Comparison of ENCODE assay signal across 8 cellular contexts in the genomic region with DNA sequence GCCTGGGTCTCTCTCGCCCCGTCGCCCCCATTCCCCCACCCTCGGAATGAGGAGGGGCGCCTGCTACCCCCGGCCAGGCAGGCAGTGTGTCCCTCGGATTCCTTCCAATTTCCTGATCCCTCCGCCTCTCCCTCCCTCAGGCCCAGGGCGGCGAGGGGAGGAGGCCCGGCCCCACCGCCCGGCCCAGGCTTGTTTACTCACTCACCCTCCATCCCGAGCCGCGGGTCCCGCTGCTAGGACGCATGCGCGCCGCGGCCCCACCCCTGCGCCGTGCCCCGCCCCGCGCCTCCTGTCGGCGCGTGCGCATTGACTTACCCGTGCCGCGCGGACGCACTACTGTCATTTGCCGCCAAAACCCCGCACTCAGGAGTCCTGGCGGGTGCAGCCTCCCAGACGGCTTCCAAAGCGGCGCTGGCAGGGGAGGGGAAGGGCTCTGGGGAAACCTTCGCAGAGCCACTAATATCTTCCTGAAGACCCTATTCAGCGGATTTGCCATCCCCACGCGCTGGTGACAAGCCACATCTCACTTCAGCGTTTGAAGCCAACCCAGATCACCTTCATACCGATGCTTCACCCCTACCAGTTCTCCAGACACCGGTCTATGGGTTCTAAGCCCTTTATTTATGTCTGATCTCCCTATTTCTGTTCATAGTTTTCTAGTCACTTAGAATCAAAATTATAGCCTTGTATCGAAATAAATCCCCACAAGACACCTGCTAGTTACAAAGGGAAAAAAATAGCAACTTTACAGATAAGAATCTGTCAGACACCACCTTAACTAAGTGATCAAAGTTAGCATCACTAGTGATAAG. TPM values are rescaled to one million over a fixed set of nuclear protein-coding genes. Genes with fewer than 3 reads are reported as not detected.
DNase-seq lines count a peak whose midpoint lies in the region; ATAC-seq, FAIRE-seq and TF ChIP-seq lines count a peak whose summit lies in the region.

EZH1 (minus strand) TSS at position 235 of the 812 bp plus-strand sequence. CDS start 16,099 bp downstream, outside the sequence.

- H3K79me2 ChIP-seq in OCI-LY7 (ENCODE audit: insufficient read depth, low read depth, low read length) (peaks cover 19% of the 10 kb centered on the region), endothelial cell of umbilical vein (ENCODE audit: control insufficient read depth, insufficient read depth, low read length) (peaks cover 3% of the 10 kb centered on the region)

- peak; percentile 90 for FAIRE-seq in endothelial cell of umbilical vein (lab: Jason Lieb, UNC)

- CTCF ChIA-PET in OCI-LY7 (lab: Charles Lee; ENCODE audit: unreplicated experiment): no interaction called here
- CTCF ChIA-PET in endothelial cell of umbilical vein (lab: Charles Lee): interaction anchor here (4.2 kb wide), 1 partner anchor 18 kb away, joined by 30 read pairs; no protein-coding TSS in a partner anchor

- H2AFZ ChIP-seq in OCI-LY7 (ENCODE audit: low read length): peak within 1 kb of the TSS; percentile 96
- H2AFZ ChIP-seq in endothelial cell of umbilical vein (ENCODE audit: low read depth, low read length): peak within 1 kb of the TSS; percentile 97

- H3K4me1 ChIP-seq in OCI-LY7 (ENCODE audit: insufficient read depth, low read length, poor library complexity, severe bottlenecking): peaks cover 25% of the 10 kb centered on the region
- peaks cover 10% of the 10 kb centered on the region for H3K4me1 ChIP-seq in endothelial cell of umbilical vein (ENCODE audit: control insufficient read depth, extremely low read depth, insufficient read depth, low read length)

- dilution Hi-C loops in endothelial cell of umbilical vein (cut with MboI; ENCODE audit: extremely low pct_ligation_motif_present, low sequenced_read_pairs): no loop called here

- H4K20me1 ChIP-seq in OCI-LY7 (ENCODE audit: insufficient read depth, low read length): no peaks in the 10 kb centered on the region
- no peaks in the 10 kb centered on the region for H4K20me1 ChIP-seq in endothelial cell of umbilical vein (replicated peaks; ENCODE audit: control insufficient read depth, extremely low read depth, insufficient read depth, low read length)

- POLR2A ChIA-PET in OCI-LY7 (lab: Charles Lee): no interaction called here
- POLR2A ChIA-PET in endothelial cell of umbilical vein (lab: Charles Lee): no interaction called here

- H3K4me2 ChIP-seq in OCI-LY7 (ENCODE audit: low read length) (peak within 1 kb of the TSS; percentile 83), endothelial cell of umbilical vein (ENCODE audit: insufficient read depth, low read length) (peak within 1 kb of the TSS; percentile 57)

- H3K9me1 ChIP-seq in endothelial cell of umbilical vein (replicated peaks; ENCODE audit: control insufficient read depth, extremely low read depth, insufficient read depth, low read length): no peaks in the 10 kb centered on the region

- H3K9ac ChIP-seq in endothelial cell of umbilical vein (replicated peaks; ENCODE audit: extremely low read depth, insufficient read depth, low read length): peak within 1 kb of the TSS; percentile 76

- peak; percentile 78 for ATAC-seq in GM21381 (IDR thresholded peaks at IDR 0.05; ENCODE audit: unreplicated experiment)

- H3K9me2 ChIP-seq in OCI-LY7 (ENCODE audit: insufficient read depth, low read length): no peaks in the 10 kb centered on the region

- peak within 1 kb of the TSS; percentile 69 for H3K27ac ChIP-seq in OCI-LY7 (ENCODE audit: low read depth, low read length, poor library complexity, severe bottlenecking)
- peak within 1 kb of the TSS; percentile 65 for H3K27ac ChIP-seq in endothelial cell of umbilical vein (ENCODE audit: insufficient read depth, low read depth, low read length)

- TF ChIP-seq CTCF in OCI-LY7 (conservative IDR thresholded peaks at IDR 0.05; ENCODE audit: low read length): no peak
- no peak for TF ChIP-seq CTCF in endothelial cell of umbilical vein (IDR thresholded peaks at IDR 0.05; ENCODE audit: extremely low read depth in 1 of 2, insufficient read depth in 1 of 2, low read depth in 1 of 2, low read length in 2 of 2)

- H3K27me3 ChIP-seq in endothelial cell of umbilical vein (ENCODE audit: control insufficient read depth in 2 of 2, insufficient read depth in 2 of 2, low read length in 2 of 2): no peaks in the 10 kb centered on the region

- no TSS peak for BruUV-seq in OCI-LY7 (replicated peaks; lab: Mats Ljungman, UMichigan)
- BruUV-seq in endothelial cell of umbilical vein (replicated peaks; lab: Mats Ljungman, UMichigan): no TSS peak

- intact Hi-C loops in OCI-LY7 (cut with micrococcal nuclease; ENCODE audit: unreplicated experiment) (no loop called here), endothelial cell of umbilical vein (cut with micrococcal nuclease) (loop anchor here (1.0 to 5.0 kb wide), 3 partner anchors 18 to 77 kb away; partner anchors contain the start of genes BECN1, CNTD1 and COA3)

- TF ChIP-seq POLR2A in endothelial cell of umbilical vein (IDR thresholded peaks at IDR 0.05; ENCODE audit: low read depth, low read length): peak; percentile 58

- H3K9me3 ChIP-seq in OCI-LY7 (ENCODE audit: low read length) (no peaks in the 10 kb centered on the region), endothelial cell of umbilical vein (replicated peaks; ENCODE audit: control insufficient read depth, insufficient read depth, low read length) (no peaks in the 10 kb centered on the region)

- H3K36me3 ChIP-seq in OCI-LY7 (ENCODE audit: insufficient read depth, low read length) (peaks cover 4% of the 10 kb centered on the region; the same call in 1 of the 2 replicates), endothelial cell of umbilical vein (ENCODE audit: control insufficient read depth in 2 of 2, extremely low read depth in 1 of 2, insufficient read depth in 2 of 2, low read length in 2 of 2) (no peaks in the 10 kb centered on the region)

- peak; percentile 92 for DNase-seq in COR-L47 (lab: John Stamatoyannopoulos, UW)
- peak; percentile 99 for DNase-seq in HuH-7 (ENCODE audit: low spot score)
- DNase-seq in OCI-LY7 (ENCODE audit: low spot score): peak; percentile 97
- peak; percentile 91 for DNase-seq in activated T-cell treated with anti-CD3 and anti-CD28 coated beads for 1 hour (ENCODE audit: low read depth)
- peak; percentile 96 for DNase-seq in endothelial cell of umbilical vein (ENCODE audit: low read depth, low spot score)
- DNase-seq in midbrain (lab: John Stamatoyannopoulos, UW): peak; percentile 87
- peak; percentile 89 to 91 for DNase-seq in stimulated activated CD8-positive, alpha-beta memory T cell treated with anti-CD3 and anti-CD28 coated beads, Interleukin-15, amount 100 ng/mL, for 48 hours (ENCODE audit: low read depth in 2 of 2)

- H3K4me3 ChIP-seq in OCI-LY7 (ENCODE audit: low read depth, low read length, poor library complexity, severe bottlenecking) (peak within 1 kb of the TSS; percentile 75), endothelial cell of umbilical vein (replicated peaks in 1 of 3; ENCODE audit: insufficient read depth in 1 of 3, low read depth in 1 of 3, low read length in 3 of 3) (peak within 1 kb of the TSS; percentile 43 to 72 (median 53))

TF ChIP-seq in endothelial cell of umbilical vein, 7 proteins besides CTCF, POLR2A, EP300 and RAD21:
- TF ChIP-seq FOS (IDR thresholded peaks at IDR 0.05; ENCODE audit: borderline replicate concordance, insufficient read depth, low read length) (no peak), POLR2AphosphoS5 (IDR thresholded peaks at IDR 0.05; ENCODE audit: insufficient read depth, low read depth, low read length) (peak; percentile 52), EZH2 (IDR thresholded peaks at IDR 0.05; ENCODE audit: borderline replicate concordance, low read depth, low read length, severe bottlenecking) (no peak), JUN (IDR thresholded peaks at IDR 0.05; ENCODE audit: borderline replicate concordance, insufficient read depth, insufficient read length, low read depth) (no peak), MYC (IDR thresholded peaks at IDR 0.05; ENCODE audit: low read depth, low read length) (no peak)
- TF ChIP-seq, protein P1, sequence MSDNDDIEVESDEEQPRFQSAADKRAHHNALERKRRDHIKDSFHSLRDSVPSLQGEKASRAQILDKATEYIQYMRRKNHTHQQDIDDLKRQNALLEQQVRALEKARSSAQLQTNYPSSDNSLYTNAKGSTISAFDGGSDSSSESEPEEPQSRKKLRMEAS (IDR thresholded peaks at IDR 0.05; ENCODE audit: insufficient read depth, insufficient read length): peak; percentile 71

RNA-seq across cellular contexts. Expression of gene EZH1, which starts in this region (rescaled TPM):
- total RNA-seq in OCI-LY7 (2014; rRNA removed; shearing (Covaris generic)): 56.6 and 57.1 TPM in 2 replicates
- total RNA-seq in OCI-LY7 (2022) (62.4 and 84.4 TPM in 2 replicates), endothelial cell of umbilical vein (29.8 and 31.4 TPM in 2 replicates)
- polyA plus RNA-seq in endothelial cell of umbilical vein: 27.8 and 33.7 TPM in 2 replicates
- polyA plus RNA-seq in endothelial cell of umbilical vein (2011; cell fraction: cytosol; rRNA removed): 15.5 and 23.0 TPM in 2 replicates
- 192 and 202 TPM in 2 replicates for polyA plus RNA-seq in endothelial cell of umbilical vein (2011; cell fraction: nucleus; rRNA removed)
- 14.4 and 16.5 TPM in 2 replicates for polyA plus RNA-seq in endothelial cell of umbilical vein (2012)
- 40.4 and 52.0 TPM in 2 replicates for polyA minus RNA-seq in endothelial cell of umbilical vein
- 10.0 TPM for polyA minus RNA-seq in endothelial cell of umbilical vein (2011; cell fraction: cytosol; rRNA and poly(A)+ RNA removed)
- 57.9 and 86.4 TPM in 2 replicates for polyA minus RNA-seq in endothelial cell of umbilical vein (2011; cell fraction: nucleus; rRNA and poly(A)+ RNA removed)

Comparison
In these comparisons a context has a peak if more than half of its experiments do, and no peak if none do; other contexts are left out.
1. Peak in every context shown above with its lines: DNase-seq, ATAC-seq, H3K4me3 ChIP-seq and H3K27ac ChIP-seq.